In genomic region chr17:48347203-48347602, GRCh38 we compare ENCODE assay signal across 24 cellular contexts.
DNase-seq lines count a peak whose midpoint lies in the region; ATAC-seq, FAIRE-seq and TF ChIP-seq lines count a peak whose summit lies in the region.
"Had no signal": no experiment of that assay in that cellular context is flagged by ENCODE, and none has a peak within 500 bp of the region (broad histone marks: within the 10 kb centered on the region; RNA-seq: fewer than 3 reads in every experiment).

No MANE protein-coding gene starts in this region.

- H2AFZ ChIP-seq in GM23248 (0 out of 2 replicates have a peak overlapping the region, but pooled peaks have one; percentile 12), PC-3 (ENCODE audit: low read length) (no peak overlapping the region)

- H3K4me2 ChIP-seq in A549 (no peak overlapping the region), GM23248 (ENCODE audit: unreplicated experiment) (no peak overlapping the region), PC-3 (ENCODE audit: low read length) (no peak overlapping the region)
- H3K4me2 ChIP-seq: BLaER1 had no signal

- no peak overlapping the region for H3K27ac Mint-ChIP-seq in activated naive CD4-positive, alpha-beta T cell treated with anti-CD3 and anti-CD28 coated beads, Interleukin-2, amount 50 U/mL, for 72 hours
- H3K27ac Mint-ChIP-seq: CD14-positive monocyte; CD4-positive, alpha-beta memory T cell; CD4-positive, CD25-positive, alpha-beta regulatory T cell had no signal

- no peaks in the 10 kb centered on the region for H4K20me1 ChIP-seq in GM23248 (ENCODE audit: insufficient read depth)
- no peaks in the 10 kb centered on the region for H4K20me1 ChIP-seq in PC-3 (ENCODE audit: low read length)
- H4K20me1 ChIP-seq: BLaER1 had no signal

- CTCF ChIA-PET in A549 (lab: Yijun Ruan, JAX), result interaction anchor here (0.6 to 2.3 kb wide), 8 partner anchors 11 to 289 kb away, joined by 3 to 8 read pairs (median 3); no protein-coding TSS in a partner anchor
- CTCF ChIA-PET in PC-3 (lab: Charles Lee), result no interaction called here

- H3K9ac ChIP-seq in GM23248 (no peak overlapping the region), PC-3 (ENCODE audit: low read length) (no peak overlapping the region)
- H3K9ac ChIP-seq: BLaER1 had no signal

- TF ChIP-seq CTCF in A549 (IDR thresholded peaks at IDR 0.05), result no peak
- TF ChIP-seq CTCF in mucosa of descending colon (IDR thresholded peaks at IDR 0.05), result no peak
- TF ChIP-seq CTCF in PC-3 (conservative IDR thresholded peaks at IDR 0.05; ENCODE audit: low read depth, low read length), result no peak

- no peaks in the 10 kb centered on the region for H3F3A ChIP-seq in GM23248 (ENCODE audit: insufficient read depth)
- H3F3A ChIP-seq in PC-3 (ENCODE audit: low read length, unreplicated experiment), result no peaks in the 10 kb centered on the region

- POLR2A ChIA-PET in A549 (lab: Yijun Ruan, JAX) (no interaction called here), PC-3 (lab: Charles Lee; ENCODE audit: unreplicated experiment) (no interaction called here)

- ATAC-seq in A549 (no peak), mucosa of descending colon (peak; percentile 47), PC-3 (no peak)
- ATAC-seq in activated naive CD4-positive, alpha-beta T cell treated with anti-CD3 and anti-CD28 coated beads, Interleukin-2, amount 50 U/mL, for 72 hours, result no peak

- H3K36me3 Mint-ChIP-seq in activated naive CD4-positive, alpha-beta T cell treated with anti-CD3 and anti-CD28 coated beads, Interleukin-2, amount 50 U/mL, for 72 hours, result peaks cover 0 to 10% of the 10 kb centered on the region in 2 donors
- H3K36me3 Mint-ChIP-seq: CD14-positive monocyte had no signal

- H3K4me3 ChIP-seq in A549 (no peak overlapping the region), GM23248 (no peak overlapping the region), mucosa of descending colon (no peak overlapping the region), PC-3 (ENCODE audit: low read length) (no peak overlapping the region)
- H3K4me3 ChIP-seq: BLaER1, GM12878 had no signal

- H3K9me3 Mint-ChIP-seq in activated naive CD4-positive, alpha-beta T cell treated with anti-CD3 and anti-CD28 coated beads, Interleukin-2, amount 50 U/mL, for 72 hours, result no peaks in the 10 kb centered on the region
- H3K9me3 Mint-ChIP-seq: CD14-positive monocyte had no signal

- H3K27me3 ChIP-seq in GM23248 (replicated peaks; ENCODE audit: insufficient read depth) (0 out of 2 replicates have a peak, but pooled peaks cover 4% of the 10 kb centered on the region), PC-3 (ENCODE audit: low read length) (no peaks in the 10 kb centered on the region)
- H3K27me3 ChIP-seq: BLaER1 had no signal

- H3K79me2 ChIP-seq in GM23248 (ENCODE audit: insufficient read depth) (no peaks in the 10 kb centered on the region), PC-3 (ENCODE audit: low read length) (no peaks in the 10 kb centered on the region)

- in situ Hi-C loops in GM23248 (cut with MboI), result no loop called here

- intact Hi-C loops in mucosa of descending colon (cut with DNase I, micrococcal nuclease), result loop anchor here in 1 of 2 donors (10.0 kb wide), 1 partner anchor 118 kb away; no protein-coding TSS in a partner anchor
- intact Hi-C loops in PC-3 (cut with micrococcal nuclease), result no loop called here

- TF ChIP-seq POLR2A in A549 (IDR thresholded peaks at IDR 0.05; ENCODE audit: low read length), result no peak

- no peaks in the 10 kb centered on the region for H3K36me3 ChIP-seq in GM23248 (ENCODE audit: low read depth)
- no peaks in the 10 kb centered on the region for H3K36me3 ChIP-seq in mucosa of descending colon (ENCODE audit: low read depth)
- H3K36me3 ChIP-seq in PC-3 (ENCODE audit: low read depth, low read length), result no peaks in the 10 kb centered on the region
- H3K36me3 ChIP-seq: BE2C, BLaER1 had no signal

- TF ChIP-seq EP300 in A549 (IDR thresholded peaks at IDR 0.05), result no peak

- H3K9me3 ChIP-seq in A549, result no peaks in the 10 kb centered on the region
- H3K9me3 ChIP-seq in GM23248 (ENCODE audit: low read depth), result no peaks in the 10 kb centered on the region
- H3K9me3 ChIP-seq in mucosa of descending colon, result no peaks in the 10 kb centered on the region
- no peaks in the 10 kb centered on the region for H3K9me3 ChIP-seq in PC-3 (ENCODE audit: low read length)
- H3K9me3 ChIP-seq: BE2C, BLaER1 had no signal

- no peaks in the 10 kb centered on the region for H3K9me2 ChIP-seq in GM23248 (ENCODE audit: insufficient read depth)
- no peaks in the 10 kb centered on the region for H3K9me2 ChIP-seq in PC-3 (replicated peaks; ENCODE audit: low read length)

- no peak for TF ChIP-seq RAD21 in A549 (conservative IDR thresholded peaks at IDR 0.05 in 1 of 2, IDR thresholded peaks at IDR 0.05 in 1 of 2)

- no TSS peak for BruUV-seq in PC-3 (replicated peaks; lab: Mats Ljungman, UMichigan)

- DNase-seq in A549 (ENCODE audit: low read depth in 1 of 2, low spot score in 1 of 2) (no peak), GM23248 (no peak), mucosa of descending colon (no peak), SW480 (ENCODE audit: low spot score) (no peak), PC-3 (no peak)
- DNase-seq in activated naive CD4-positive, alpha-beta T cell treated with anti-CD3 and anti-CD28 coated beads, Interleukin-2, amount 50 U/mL, for 72 hours (ENCODE audit: low spot score in 2 of 2), result no peak
- DNase-seq: ACHN; BE2C; C1 segment of cervical spinal cord; CD4-positive, alpha-beta memory T cell; CD4-positive, CD25-positive, alpha-beta regulatory T cell; CD8-positive, alpha-beta memory T cell; COR-L47; DMS 273 treated with DMSO at 0.1 percent for 48 hours; DMS153; DMS53; DMS79 treated with DMSO at 0.1 percent for 48 hours; GDM1 had no signal

- no peaks in the 10 kb centered on the region for H3K4me1 ChIP-seq in A549
- H3K4me1 ChIP-seq in GM23248 (ENCODE audit: insufficient read depth), result 0 out of 2 replicates have a peak, but pooled peaks cover 3% of the 10 kb centered on the region
- H3K4me1 ChIP-seq in mucosa of descending colon (ENCODE audit: low read depth), result no peaks in the 10 kb centered on the region
- H3K4me1 ChIP-seq in PC-3 (ENCODE audit: insufficient read depth, low read length), result no peaks in the 10 kb centered on the region
- H3K4me1 ChIP-seq: BE2C, BLaER1 had no signal

- H3K27ac ChIP-seq in A549 (no peak overlapping the region), GM23248 (no peak overlapping the region), PC-3 (ENCODE audit: low read length) (no peak overlapping the region)
- H3K27ac ChIP-seq: 22Rv1, BLaER1 had no signal

- FAIRE-seq in A549 (lab: Jason Lieb, UNC) (peak; percentile 77), colon (lab: Jason Lieb, UNC) (peak; percentile 33)
- FAIRE-seq: GM12878, GM18507 had no signal

TF ChIP-seq in A549, 52 proteins besides CTCF, POLR2A, EP300 and RAD21 (continues in another document):
- TF ChIP-seq JUN (IDR thresholded peaks at IDR 0.05) (no peak), RFX5 (IDR thresholded peaks at IDR 0.05) (no peak), FOSB (CRISPR knock-in tag; IDR thresholded peaks at IDR 0.05) (no peak), NR3C1 (IDR thresholded peaks at IDR 0.05) (no peak), TFCP2L1 (CRISPR knock-in tag; IDR thresholded peaks at IDR 0.05) (no peak), FOSL2 (IDR thresholded peaks at IDR 0.05) (no peak), FOSL2 (CRISPR knock-in tag; IDR thresholded peaks at IDR 0.05) (no peak), JUNB (IDR thresholded peaks at IDR 0.05) (no peak), MYC (IDR thresholded peaks at IDR 0.05; ENCODE audit: borderline replicate concordance, low read length) (no peak), CHD2 (IDR thresholded peaks at IDR 0.05; ENCODE audit: low read length, partially characterized antibody) (no peak), GATA3 (IDR thresholded peaks at IDR 0.05; ENCODE audit: borderline replicate concordance) (no peak), RNF2 (IDR thresholded peaks at IDR 0.05; ENCODE audit: borderline replicate concordance, low read depth) (no peak), USF2 (IDR thresholded peaks at IDR 0.05) (no peak), EHMT2 (IDR thresholded peaks at IDR 0.05; ENCODE audit: low read depth) (no peak)
- TF ChIP-seq, protein P1, sequence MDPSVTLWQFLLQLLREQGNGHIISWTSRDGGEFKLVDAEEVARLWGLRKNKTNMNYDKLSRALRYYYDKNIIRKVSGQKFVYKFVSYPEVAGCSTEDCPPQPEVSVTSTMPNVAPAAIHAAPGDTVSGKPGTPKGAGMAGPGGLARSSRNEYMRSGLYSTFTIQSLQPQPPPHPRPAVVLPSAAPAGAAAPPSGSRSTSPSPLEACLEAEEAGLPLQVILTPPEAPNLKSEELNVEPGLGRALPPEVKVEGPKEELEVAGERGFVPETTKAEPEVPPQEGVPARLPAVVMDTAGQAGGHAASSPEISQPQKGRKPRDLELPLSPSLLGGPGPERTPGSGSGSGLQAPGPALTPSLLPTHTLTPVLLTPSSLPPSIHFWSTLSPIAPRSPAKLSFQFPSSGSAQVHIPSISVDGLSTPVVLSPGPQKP (IDR thresholded peaks at IDR 0.05; ENCODE audit: low read depth, low read length), result no peak
- TF ChIP-seq, protein P2, sequence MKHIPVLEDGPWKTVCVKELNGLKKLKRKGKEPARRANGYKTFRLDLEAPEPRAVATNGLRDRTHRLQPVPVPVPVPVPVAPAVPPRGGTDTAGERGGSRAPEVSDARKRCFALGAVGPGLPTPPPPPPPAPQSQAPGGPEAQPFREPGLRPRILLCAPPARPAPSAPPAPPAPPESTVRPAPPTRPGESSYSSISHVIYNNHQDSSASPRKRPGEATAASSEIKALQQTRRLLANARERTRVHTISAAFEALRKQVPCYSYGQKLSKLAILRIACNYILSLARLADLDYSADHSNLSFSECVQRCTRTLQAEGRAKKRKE (CRISPR knock-in tag; IDR thresholded peaks at IDR 0.05; ENCODE audit: low read depth), result no peak
- TF ChIP-seq, protein P3, sequence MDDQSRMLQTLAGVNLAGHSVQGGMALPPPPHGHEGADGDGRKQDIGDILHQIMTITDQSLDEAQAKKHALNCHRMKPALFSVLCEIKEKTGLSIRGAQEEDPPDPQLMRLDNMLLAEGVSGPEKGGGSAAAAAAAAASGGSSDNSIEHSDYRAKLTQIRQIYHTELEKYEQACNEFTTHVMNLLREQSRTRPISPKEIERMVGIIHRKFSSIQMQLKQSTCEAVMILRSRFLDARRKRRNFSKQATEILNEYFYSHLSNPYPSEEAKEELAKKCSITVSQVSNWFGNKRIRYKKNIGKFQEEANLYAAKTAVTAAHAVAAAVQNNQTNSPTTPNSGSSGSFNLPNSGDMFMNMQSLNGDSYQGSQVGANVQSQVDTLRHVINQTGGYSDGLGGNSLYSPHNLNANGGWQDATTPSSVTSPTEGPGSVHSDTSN (IDR thresholded peaks at IDR 0.05), result no peak
